In the genomic region with DNA sequence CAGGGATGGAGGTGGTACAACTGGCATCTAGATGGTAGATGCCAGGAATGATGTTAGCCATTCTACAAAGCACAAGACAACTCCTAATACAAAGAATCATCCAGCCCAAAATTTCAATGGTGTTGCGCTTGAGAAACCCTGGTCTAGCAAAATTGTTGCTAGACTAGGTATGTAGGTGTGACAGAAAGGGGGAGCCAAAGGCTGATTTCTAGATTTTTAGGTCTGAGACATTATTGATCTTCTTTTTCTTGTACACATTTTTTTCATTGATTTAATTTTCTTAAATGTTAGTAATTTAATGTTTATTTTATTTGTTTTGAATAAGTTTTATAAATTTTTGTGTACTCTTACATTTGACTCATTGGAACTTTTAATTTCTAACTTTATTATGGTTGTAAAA, we compare ENCODE assay signal across 1 cellular context.
TF ChIP-seq lines count a peak whose summit lies in the region.

No MANE protein-coding gene starts in this region.

TF ChIP-seq in WTC11, 78 proteins besides CTCF, POLR2A, EP300 and RAD21 (continued from another document):
- TF ChIP-seq, protein P1, sequence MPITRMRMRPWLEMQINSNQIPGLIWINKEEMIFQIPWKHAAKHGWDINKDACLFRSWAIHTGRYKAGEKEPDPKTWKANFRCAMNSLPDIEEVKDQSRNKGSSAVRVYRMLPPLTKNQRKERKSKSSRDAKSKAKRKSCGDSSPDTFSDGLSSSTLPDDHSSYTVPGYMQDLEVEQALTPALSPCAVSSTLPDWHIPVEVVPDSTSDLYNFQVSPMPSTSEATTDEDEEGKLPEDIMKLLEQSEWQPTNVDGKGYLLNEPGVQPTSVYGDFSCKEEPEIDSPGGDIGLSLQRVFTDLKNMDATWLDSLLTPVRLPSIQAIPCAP (CRISPR knock-in tag; IDR thresholded peaks at IDR 0.05) = no peak
- TF ChIP-seq, protein P2, sequence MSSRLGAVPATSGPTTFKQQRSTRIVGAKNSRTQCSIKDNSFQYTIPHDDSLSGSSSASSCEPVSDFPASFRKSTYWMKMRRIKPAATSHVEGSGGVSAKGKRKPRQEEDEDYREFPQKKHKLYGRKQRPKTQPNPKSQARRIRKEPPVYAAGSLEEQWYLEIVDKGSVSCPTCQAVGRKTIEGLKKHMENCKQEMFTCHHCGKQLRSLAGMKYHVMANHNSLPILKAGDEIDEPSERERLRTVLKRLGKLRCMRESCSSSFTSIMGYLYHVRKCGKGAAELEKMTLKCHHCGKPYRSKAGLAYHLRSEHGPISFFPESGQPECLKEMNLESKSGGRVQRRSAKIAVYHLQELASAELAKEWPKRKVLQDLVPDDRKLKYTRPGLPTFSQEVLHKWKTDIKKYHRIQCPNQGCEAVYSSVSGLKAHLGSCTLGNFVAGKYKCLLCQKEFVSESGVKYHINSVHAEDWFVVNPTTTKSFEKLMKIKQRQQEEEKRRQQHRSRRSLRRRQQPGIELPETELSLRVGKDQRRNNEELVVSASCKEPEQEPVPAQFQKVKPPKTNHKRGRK (CRISPR knock-in tag; IDR thresholded peaks at IDR 0.05; ENCODE audit: borderline replicate concordance) = no peak
- TF ChIP-seq, protein P3, sequence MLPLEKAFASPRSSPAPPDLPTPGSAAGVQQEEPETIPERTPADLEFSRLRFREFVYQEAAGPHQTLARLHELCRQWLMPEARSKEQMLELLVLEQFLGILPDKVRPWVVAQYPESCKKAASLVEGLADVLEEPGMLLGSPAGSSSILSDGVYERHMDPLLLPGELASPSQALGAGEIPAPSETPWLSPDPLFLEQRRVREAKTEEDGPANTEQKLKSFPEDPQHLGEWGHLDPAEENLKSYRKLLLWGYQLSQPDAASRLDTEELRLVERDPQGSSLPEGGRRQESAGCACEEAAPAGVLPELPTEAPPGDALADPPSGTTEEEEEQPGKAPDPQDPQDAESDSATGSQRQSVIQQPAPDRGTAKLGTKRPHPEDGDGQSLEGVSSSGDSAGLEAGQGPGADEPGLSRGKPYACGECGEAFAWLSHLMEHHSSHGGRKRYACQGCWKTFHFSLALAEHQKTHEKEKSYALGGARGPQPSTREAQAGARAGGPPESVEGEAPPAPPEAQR (CRISPR knock-in tag; IDR thresholded peaks at IDR 0.05) = no peak
- no peak for TF ChIP-seq TP53 (CRISPR knock-in tag; IDR thresholded peaks at IDR 0.05)
- TF ChIP-seq, protein P4, sequence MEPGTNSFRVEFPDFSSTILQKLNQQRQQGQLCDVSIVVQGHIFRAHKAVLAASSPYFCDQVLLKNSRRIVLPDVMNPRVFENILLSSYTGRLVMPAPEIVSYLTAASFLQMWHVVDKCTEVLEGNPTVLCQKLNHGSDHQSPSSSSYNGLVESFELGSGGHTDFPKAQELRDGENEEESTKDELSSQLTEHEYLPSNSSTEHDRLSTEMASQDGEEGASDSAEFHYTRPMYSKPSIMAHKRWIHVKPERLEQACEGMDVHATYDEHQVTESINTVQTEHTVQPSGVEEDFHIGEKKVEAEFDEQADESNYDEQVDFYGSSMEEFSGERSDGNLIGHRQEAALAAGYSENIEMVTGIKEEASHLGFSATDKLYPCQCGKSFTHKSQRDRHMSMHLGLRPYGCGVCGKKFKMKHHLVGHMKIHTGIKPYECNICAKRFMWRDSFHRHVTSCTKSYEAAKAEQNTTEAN (CRISPR knock-in tag; IDR thresholded peaks at IDR 0.05) = no peak
